ENCODE assay signal across 28 cellular contexts in the genomic region with DNA sequence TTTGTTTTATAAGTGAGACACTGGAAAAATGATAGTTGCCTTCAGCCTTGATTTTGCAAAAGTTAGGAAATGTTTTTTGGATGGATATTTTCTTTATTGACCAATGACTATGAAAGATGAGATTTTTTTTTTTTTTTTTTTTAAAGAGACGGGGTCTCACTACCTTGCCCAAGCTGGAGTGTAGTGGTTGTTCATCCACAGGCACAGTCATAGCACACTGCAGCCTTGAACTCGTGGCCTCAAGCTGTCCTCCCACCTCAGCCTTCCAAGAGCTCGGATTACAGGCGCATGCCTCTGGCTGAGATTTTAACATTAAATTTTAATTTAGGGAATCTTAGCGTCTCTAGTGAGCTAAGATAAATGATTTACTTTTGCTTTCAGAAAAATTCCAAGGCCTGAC.
"Had no signal": no experiment of that assay in that cellular context is flagged by ENCODE, and none has a peak within 500 bp of the region (broad histone marks: within the 10 kb centered on the region; RNA-seq: fewer than 3 reads in every experiment).

No MANE protein-coding gene starts in this region.

- H3K9me3 ChIP-seq: stomach, suprapubic skin, testis, thoracic aorta, thyroid gland, tibial artery, tibial nerve, transverse colon, upper lobe of left lung, upper lobe of right lung, uterus, vagina had no signal

- H3K4me1 ChIP-seq: suprapubic skin, testis, tibial nerve, upper lobe of right lung, uterus, vagina had no signal

- H3K27ac Mint-ChIP-seq: stimulated activated effector memory CD8-positive, alpha-beta T cell treated with anti-CD3 and anti-CD28 coated beads, Interleukin-12 subunit alpha, Interleukin-12 subunit beta, amount 100 ng/mL, for 72 hours; stimulated activated memory B cell treated with anti-CD40 and anti-IgM and Interleukin-4, amounts not matched to agents 10 μg/mL and 1 μg/mL and 100 μg/mL, for 72 hours; stimulated activated naive B cell treated with anti-CD40 and anti-IgM and Interleukin-4, amounts not matched to agents 10 μg/mL and 1 μg/mL and 100 μg/mL, for 72 hours; stimulated activated naive CD8-positive, alpha-beta T cell treated with anti-CD3 and anti-CD28 coated beads, Interleukin-15, amount 100 ng/mL, for 72 hours; stimulated activated naive CD8-positive, alpha-beta T cell treated with anti-CD3 and anti-CD28 coated beads, Interleukin-15, Interleukin-2, amounts not matched to agents 100 ng/mL and 50 ng/mL, for 24 hours; type B pancreatic cell had no signal

- H3K9me3 Mint-ChIP-seq: stimulated activated effector memory CD8-positive, alpha-beta T cell treated with anti-CD3 and anti-CD28 coated beads, Interleukin-12 subunit alpha, Interleukin-12 subunit beta, amount 100 ng/mL, for 72 hours; stimulated activated memory B cell treated with anti-CD40 and anti-IgM and Interleukin-4, amounts not matched to agents 10 μg/mL and 1 μg/mL and 100 μg/mL, for 72 hours; stimulated activated naive B cell treated with anti-CD40 and anti-IgM and Interleukin-4, amounts not matched to agents 10 μg/mL and 1 μg/mL and 100 μg/mL, for 72 hours; stimulated activated naive CD8-positive, alpha-beta T cell treated with anti-CD3 and anti-CD28 coated beads, Interleukin-15, amount 100 ng/mL, for 72 hours; stimulated activated naive CD8-positive, alpha-beta T cell treated with anti-CD3 and anti-CD28 coated beads, Interleukin-15, Interleukin-2, amounts not matched to agents 100 ng/mL and 50 ng/mL, for 24 hours; type B pancreatic cell had no signal

- H3K36me3 ChIP-seq: stomach, suprapubic skin, thoracic aorta, thyroid gland, tibial nerve, transverse colon, upper lobe of left lung, upper lobe of right lung, uterus, vagina had no signal

- H3K4me3 ChIP-seq: stomach, suprapubic skin, testis, thoracic aorta, thyroid gland, tibial artery, tibial nerve, transverse colon, upper lobe of left lung, upper lobe of right lung, uterus, vagina had no signal

- H3K4me3 Mint-ChIP-seq: stimulated activated effector memory CD8-positive, alpha-beta T cell treated with anti-CD3 and anti-CD28 coated beads, Interleukin-12 subunit alpha, Interleukin-12 subunit beta, amount 100 ng/mL, for 72 hours; stimulated activated memory B cell treated with anti-CD40 and anti-IgM and Interleukin-4, amounts not matched to agents 10 μg/mL and 1 μg/mL and 100 μg/mL, for 72 hours; stimulated activated naive B cell treated with anti-CD40 and anti-IgM and Interleukin-4, amounts not matched to agents 10 μg/mL and 1 μg/mL and 100 μg/mL, for 72 hours; stimulated activated naive CD8-positive, alpha-beta T cell treated with anti-CD3 and anti-CD28 coated beads, Interleukin-15, amount 100 ng/mL, for 72 hours; stimulated activated naive CD8-positive, alpha-beta T cell treated with anti-CD3 and anti-CD28 coated beads, Interleukin-15, Interleukin-2, amounts not matched to agents 100 ng/mL and 50 ng/mL, for 24 hours; type B pancreatic cell had no signal

- H3K27ac ChIP-seq: stomach, suprapubic skin, testis, thoracic aorta, thyroid gland, tibial artery, tibial nerve, transverse colon, upper lobe of left lung, upper lobe of right lung, uterus, vagina had no signal

- ATAC-seq: stimulated activated effector memory CD8-positive, alpha-beta T cell treated with anti-CD3 and anti-CD28 coated beads, Interleukin-12 subunit alpha, Interleukin-12 subunit beta, amount 100 ng/mL, for 72 hours; stimulated activated memory B cell treated with anti-CD40 and anti-IgM and Interleukin-4, amounts not matched to agents 10 μg/mL and 1 μg/mL and 100 μg/mL, for 72 hours; stimulated activated naive B cell treated with anti-CD40 and anti-IgM and Interleukin-4, amounts not matched to agents 10 μg/mL and 1 μg/mL and 100 μg/mL, for 72 hours; stimulated activated naive CD8-positive, alpha-beta T cell treated with anti-CD3 and anti-CD28 coated beads, Interleukin-15, amount 100 ng/mL, for 72 hours; stimulated activated naive CD8-positive, alpha-beta T cell treated with anti-CD3 and anti-CD28 coated beads, Interleukin-15, Interleukin-2, amounts not matched to agents 100 U/mL and 50 U/mL, for 24 hours; upper lobe of right lung had no signal

- H3K27me3 Mint-ChIP-seq: stimulated activated memory B cell treated with anti-CD40 and anti-IgM and Interleukin-4, amounts not matched to agents 10 μg/mL and 1 μg/mL and 100 μg/mL, for 72 hours; stimulated activated naive B cell treated with anti-CD40 and anti-IgM and Interleukin-4, amounts not matched to agents 10 μg/mL and 1 μg/mL and 100 μg/mL, for 72 hours; stimulated activated naive CD8-positive, alpha-beta T cell treated with anti-CD3 and anti-CD28 coated beads, Interleukin-15, amount 100 ng/mL, for 72 hours; stimulated activated naive CD8-positive, alpha-beta T cell treated with anti-CD3 and anti-CD28 coated beads, Interleukin-15, Interleukin-2, amounts not matched to agents 100 ng/mL and 50 ng/mL, for 24 hours; type B pancreatic cell had no signal

- DNase-seq: stimulated activated CD4-positive, alpha-beta T cell treated with anti-CD3 and anti-CD28 coated beads, Interleukin-2, amount 100 ng/mL, for 48 hours; stimulated activated CD4-positive, alpha-beta T cell treated with anti-CD3 and anti-CD28 coated beads, Interleukin-4, amount 100 ng/mL, for 1 hour; stimulated activated CD4-positive, alpha-beta T cell treated with anti-CD3 and anti-CD28 coated beads, Interleukin-4, amount 100 ng/mL, for 24 hours; stimulated activated CD4-positive, alpha-beta T cell treated with anti-CD3 and anti-CD28 coated beads, Interleukin-4, amount 100 ng/mL, for 4 hours; stimulated activated CD8-positive, alpha-beta memory T cell treated with anti-CD3 and anti-CD28 coated beads, Interleukin-4, amount 100 ng/mL, for 48 hours; stimulated activated naive B cell treated with anti-CD40 and anti-IgM and Interleukin-4, amounts not matched to agents 10 μg/mL and 1 μg/mL and 100 μg/mL, for 72 hours; stimulated activated naive CD4-positive, alpha-beta T cell; stimulated activated naive CD4-positive, alpha-beta T cell treated with Interleukin-2 at 50 U/mL for 16 hours; stimulated activated naive CD8-positive, alpha-beta T cell treated with anti-CD3 and anti-CD28 coated beads, Interleukin-15, amount 100 ng/mL, for 72 hours; stimulated activated naive CD8-positive, alpha-beta T cell treated with anti-CD3 and anti-CD28 coated beads, Interleukin-15, Interleukin-2, amounts not matched to agents 100 U/mL and 50 U/mL, for 24 hours; stomach; substantia nigra; testis; thyroid gland; tibial artery; transverse colon; trophoblast cell; upper lobe of right lung; uterus had no signal

- H3K36me3 Mint-ChIP-seq: type B pancreatic cell had no signal
